Comparison of ENCODE assay signal across 1 cellular context in the genomic region with DNA sequence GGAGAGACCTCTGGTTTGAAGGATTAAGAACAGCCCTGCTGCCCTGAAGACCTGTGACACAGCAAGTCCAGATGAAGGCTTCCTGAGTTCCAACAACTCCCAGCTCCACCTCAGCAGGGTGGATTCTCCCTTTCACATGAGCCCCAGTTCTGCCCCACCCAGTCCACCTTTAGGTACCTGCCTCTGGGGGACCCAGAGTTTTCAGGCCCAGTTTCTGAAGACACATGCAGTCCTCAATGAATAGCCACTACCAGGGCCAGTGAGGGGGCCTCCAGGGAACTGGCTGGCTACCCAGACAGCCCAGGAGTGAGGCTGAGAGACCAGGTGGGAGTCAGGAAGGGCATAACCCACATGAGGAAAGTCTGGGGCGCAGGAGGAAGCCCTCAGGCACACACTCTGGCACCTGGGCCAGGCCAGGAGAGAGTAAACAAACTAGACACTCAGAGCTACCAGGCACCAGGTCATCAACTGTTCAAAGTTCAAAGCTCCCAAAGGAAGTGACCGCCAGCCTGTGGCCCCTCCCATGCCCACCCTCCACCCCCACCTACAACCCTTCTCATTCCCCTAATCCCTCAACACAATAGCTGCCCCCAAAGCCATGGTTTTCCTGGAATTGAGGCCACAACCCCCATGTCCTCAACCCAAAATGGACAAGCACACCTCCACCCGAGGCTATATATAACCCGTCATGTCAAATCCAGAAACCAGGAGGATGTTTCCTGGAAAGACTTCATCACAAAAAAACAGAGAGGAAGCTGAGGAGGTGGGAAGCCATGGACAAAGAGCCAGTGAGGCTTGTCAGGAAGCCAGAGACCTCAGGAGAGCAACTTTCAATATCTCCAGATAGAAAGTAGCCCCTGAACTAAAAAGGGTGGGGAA.
A peak's percentile ranks its signal among the peaks of the same experiment; 100 is the strongest.
TF ChIP-seq lines count a peak whose summit lies in the region.

No MANE protein-coding gene starts in this region.

TF ChIP-seq in HepG2, 621 proteins besides CTCF, POLR2A, EP300 and RAD21 (continued from another document and continues in another):
- TF ChIP-seq, protein P1, sequence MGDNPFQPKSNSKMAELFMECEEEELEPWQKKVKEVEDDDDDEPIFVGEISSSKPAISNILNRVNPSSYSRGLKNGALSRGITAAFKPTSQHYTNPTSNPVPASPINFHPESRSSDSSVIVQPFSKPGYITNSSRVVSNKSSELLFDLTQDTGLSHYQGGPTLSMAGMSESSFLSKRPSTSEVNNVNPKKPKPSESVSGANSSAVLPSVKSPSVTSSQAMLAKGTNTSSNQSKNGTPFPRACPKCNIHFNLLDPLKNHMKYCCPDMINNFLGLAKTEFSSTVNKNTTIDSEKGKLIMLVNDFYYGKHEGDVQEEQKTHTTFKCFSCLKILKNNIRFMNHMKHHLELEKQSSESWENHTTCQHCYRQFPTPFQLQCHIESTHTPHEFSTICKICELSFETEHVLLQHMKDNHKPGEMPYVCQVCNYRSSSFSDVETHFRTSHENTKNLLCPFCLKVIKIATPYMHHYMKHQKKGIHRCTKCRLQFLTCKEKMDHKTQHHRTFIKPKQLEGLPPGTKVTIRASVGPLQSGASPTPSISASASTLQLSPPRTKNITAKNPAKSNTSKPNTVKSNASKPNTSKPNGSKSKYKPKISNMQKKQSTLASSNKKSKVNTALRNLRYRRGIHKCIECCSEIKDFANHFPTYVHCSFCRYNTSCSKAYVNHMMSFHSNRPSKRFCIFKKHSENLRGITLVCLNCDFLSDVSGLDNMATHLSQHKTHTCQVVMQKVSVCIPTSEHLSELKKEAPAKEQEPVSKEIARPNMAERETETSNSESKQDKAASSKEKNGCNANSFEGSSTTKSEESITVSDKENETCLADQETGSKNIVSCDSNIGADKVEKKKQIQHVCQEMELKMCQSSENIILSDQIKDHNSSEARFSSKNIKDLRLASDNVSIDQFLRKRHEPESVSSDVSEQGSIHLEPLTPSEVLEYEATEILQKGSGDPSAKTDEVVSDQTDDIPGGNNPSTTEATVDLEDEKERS (CRISPR knock-in tag; IDR thresholded peaks at IDR 0.05) = no peak
- TF ChIP-seq, protein P2, sequence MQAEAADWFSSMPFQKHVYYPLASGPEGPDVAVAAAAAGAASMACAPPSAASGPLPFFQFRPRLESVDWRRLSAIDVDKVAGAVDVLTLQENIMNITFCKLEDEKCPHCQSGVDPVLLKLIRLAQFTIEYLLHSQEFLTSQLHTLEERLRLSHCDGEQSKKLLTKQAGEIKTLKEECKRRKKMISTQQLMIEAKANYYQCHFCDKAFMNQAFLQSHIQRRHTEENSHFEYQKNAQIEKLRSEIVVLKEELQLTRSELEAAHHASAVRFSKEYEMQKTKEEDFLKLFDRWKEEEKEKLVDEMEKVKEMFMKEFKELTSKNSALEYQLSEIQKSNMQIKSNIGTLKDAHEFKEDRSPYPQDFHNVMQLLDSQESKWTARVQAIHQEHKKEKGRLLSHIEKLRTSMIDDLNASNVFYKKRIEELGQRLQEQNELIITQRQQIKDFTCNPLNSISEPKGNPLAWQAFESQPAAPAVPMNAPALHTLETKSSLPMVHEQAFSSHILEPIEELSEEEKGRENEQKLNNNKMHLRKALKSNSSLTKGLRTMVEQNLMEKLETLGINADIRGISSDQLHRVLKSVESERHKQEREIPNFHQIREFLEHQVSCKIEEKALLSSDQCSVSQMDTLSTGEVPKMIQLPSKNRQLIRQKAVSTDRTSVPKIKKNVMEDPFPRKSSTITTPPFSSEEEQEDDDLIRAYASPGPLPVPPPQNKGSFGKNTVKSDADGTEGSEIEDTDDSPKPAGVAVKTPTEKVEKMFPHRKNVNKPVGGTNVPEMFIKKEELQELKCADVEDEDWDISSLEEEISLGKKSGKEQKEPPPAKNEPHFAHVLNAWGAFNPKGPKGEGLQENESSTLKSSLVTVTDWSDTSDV (CRISPR knock-in tag; IDR thresholded peaks at IDR 0.05) = no peak
- TF ChIP-seq POLR2AphosphoS5 (IDR thresholded peaks at IDR 0.05; ENCODE audit: low read depth, low read length) = peak; percentile 68
- TF ChIP-seq ZFYVE20 (CRISPR knock-in tag; IDR thresholded peaks at IDR 0.05; ENCODE audit: borderline replicate concordance, low read depth) = no peak
- no peak for TF ChIP-seq NBN (conservative IDR thresholded peaks at IDR 0.05)
- no peak for TF ChIP-seq ZKSCAN5 (CRISPR knock-in tag; IDR thresholded peaks at IDR 0.05)
- TF ChIP-seq, protein P3, sequence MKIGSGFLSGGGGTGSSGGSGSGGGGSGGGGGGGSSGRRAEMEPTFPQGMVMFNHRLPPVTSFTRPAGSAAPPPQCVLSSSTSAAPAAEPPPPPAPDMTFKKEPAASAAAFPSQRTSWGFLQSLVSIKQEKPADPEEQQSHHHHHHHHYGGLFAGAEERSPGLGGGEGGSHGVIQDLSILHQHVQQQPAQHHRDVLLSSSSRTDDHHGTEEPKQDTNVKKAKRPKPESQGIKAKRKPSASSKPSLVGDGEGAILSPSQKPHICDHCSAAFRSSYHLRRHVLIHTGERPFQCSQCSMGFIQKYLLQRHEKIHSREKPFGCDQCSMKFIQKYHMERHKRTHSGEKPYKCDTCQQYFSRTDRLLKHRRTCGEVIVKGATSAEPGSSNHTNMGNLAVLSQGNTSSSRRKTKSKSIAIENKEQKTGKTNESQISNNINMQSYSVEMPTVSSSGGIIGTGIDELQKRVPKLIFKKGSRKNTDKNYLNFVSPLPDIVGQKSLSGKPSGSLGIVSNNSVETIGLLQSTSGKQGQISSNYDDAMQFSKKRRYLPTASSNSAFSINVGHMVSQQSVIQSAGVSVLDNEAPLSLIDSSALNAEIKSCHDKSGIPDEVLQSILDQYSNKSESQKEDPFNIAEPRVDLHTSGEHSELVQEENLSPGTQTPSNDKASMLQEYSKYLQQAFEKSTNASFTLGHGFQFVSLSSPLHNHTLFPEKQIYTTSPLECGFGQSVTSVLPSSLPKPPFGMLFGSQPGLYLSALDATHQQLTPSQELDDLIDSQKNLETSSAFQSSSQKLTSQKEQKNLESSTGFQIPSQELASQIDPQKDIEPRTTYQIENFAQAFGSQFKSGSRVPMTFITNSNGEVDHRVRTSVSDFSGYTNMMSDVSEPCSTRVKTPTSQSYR (CRISPR knock-in tag; IDR thresholded peaks at IDR 0.05; ENCODE audit: borderline replicate concordance) = peak; percentile 72
- no peak for TF ChIP-seq ZNF256 (CRISPR knock-in tag; conservative IDR thresholded peaks at IDR 0.05)
- 0 out of 2 replicates have a peak, but pooled peaks have one; percentile 18 for TF ChIP-seq ZNF329 (CRISPR knock-in tag; IDR thresholded peaks at IDR 0.05; ENCODE audit: low read depth)
- no peak for TF ChIP-seq POLR2AphosphoS2 (IDR thresholded peaks at IDR 0.05; ENCODE audit: low read depth, low read length)
- TF ChIP-seq ATF7-NPFF (CRISPR knock-in tag; IDR thresholded peaks at IDR 0.05; ENCODE audit: low read depth) = peak; percentile 64; the same call in 1 of the 2 replicates
- TF ChIP-seq GABPB1 (CRISPR knock-in tag; IDR thresholded peaks at IDR 0.05) = peak; percentile 55; the same call in 1 of the 2 replicates
- TF ChIP-seq ZFP36 (IDR thresholded peaks at IDR 0.05; ENCODE audit: borderline replicate concordance, low read depth, low read length, partially characterized antibody) = no peak
- no peak for TF ChIP-seq MZF1 (CRISPR knock-in tag; IDR thresholded peaks at IDR 0.05; ENCODE audit: borderline replicate concordance)
- TF ChIP-seq HNRNPK (IDR thresholded peaks at IDR 0.05; ENCODE audit: low read depth, low read length, poor library complexity, severe bottlenecking) = peak; percentile 73
- TF ChIP-seq, protein P4, sequence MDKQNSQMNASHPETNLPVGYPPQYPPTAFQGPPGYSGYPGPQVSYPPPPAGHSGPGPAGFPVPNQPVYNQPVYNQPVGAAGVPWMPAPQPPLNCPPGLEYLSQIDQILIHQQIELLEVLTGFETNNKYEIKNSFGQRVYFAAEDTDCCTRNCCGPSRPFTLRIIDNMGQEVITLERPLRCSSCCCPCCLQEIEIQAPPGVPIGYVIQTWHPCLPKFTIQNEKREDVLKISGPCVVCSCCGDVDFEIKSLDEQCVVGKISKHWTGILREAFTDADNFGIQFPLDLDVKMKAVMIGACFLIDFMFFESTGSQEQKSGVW (CRISPR knock-in tag; IDR thresholded peaks at IDR 0.05; ENCODE audit: borderline replicate concordance) = no peak
- no peak; the same call in 1 of the 2 replicates for TF ChIP-seq PHF8 (CRISPR knock-in tag; IDR thresholded peaks at IDR 0.05)
- TF ChIP-seq ZNF253 (CRISPR knock-in tag; IDR thresholded peaks at IDR 0.05; ENCODE audit: borderline replicate concordance) = no peak
- TF ChIP-seq ZC3H4 (CRISPR knock-in tag; IDR thresholded peaks at IDR 0.05; ENCODE audit: borderline replicate concordance) = no peak
- no peak for TF ChIP-seq CCAR2 (optimal IDR thresholded peaks at IDR 0.05; ENCODE audit: low read depth, low read length)
- TF ChIP-seq, protein P5, sequence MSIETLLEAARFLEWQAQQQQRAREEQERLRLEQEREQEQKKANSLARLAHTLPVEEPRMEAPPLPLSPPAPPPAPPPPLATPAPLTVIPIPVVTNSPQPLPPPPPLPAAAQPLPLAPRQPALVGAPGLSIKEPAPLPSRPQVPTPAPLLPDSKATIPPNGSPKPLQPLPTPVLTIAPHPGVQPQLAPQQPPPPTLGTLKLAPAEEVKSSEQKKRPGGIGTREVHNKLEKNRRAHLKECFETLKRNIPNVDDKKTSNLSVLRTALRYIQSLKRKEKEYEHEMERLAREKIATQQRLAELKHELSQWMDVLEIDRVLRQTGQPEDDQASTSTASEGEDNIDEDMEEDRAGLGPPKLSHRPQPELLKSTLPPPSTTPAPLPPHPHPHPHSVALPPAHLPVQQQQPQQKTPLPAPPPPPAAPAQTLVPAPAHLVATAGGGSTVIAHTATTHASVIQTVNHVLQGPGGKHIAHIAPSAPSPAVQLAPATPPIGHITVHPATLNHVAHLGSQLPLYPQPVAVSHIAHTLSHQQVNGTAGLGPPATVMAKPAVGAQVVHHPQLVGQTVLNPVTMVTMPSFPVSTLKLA (IDR thresholded peaks at IDR 0.05) = no peak
- TF ChIP-seq SRSF9 (IDR thresholded peaks at IDR 0.05; ENCODE audit: borderline replicate concordance, insufficient read depth, low read depth, low read length, poor library complexity, severe bottlenecking) = no peak
- no peak for TF ChIP-seq ZNF225 (CRISPR knock-in tag; IDR thresholded peaks at IDR 0.05)
- no peak for TF ChIP-seq ZNF337 (CRISPR knock-in tag; IDR thresholded peaks at IDR 0.05; ENCODE audit: borderline replicate concordance, low read depth)
- no peak for TF ChIP-seq ZNF468 (CRISPR knock-in tag; IDR thresholded peaks at IDR 0.05)
- TF ChIP-seq ZNF17 (CRISPR knock-in tag; IDR thresholded peaks at IDR 0.05) = no peak
- 0 out of 2 replicates have a peak, but pooled peaks have one; percentile 11 for TF ChIP-seq HOXA3 (CRISPR knock-in tag; IDR thresholded peaks at IDR 0.05)
- TF ChIP-seq ZNF207 (IDR thresholded peaks at IDR 0.05; ENCODE audit: borderline replicate concordance) = no peak
- TF ChIP-seq NAIF1 (CRISPR knock-in tag; IDR thresholded peaks at IDR 0.05; ENCODE audit: borderline replicate concordance) = no peak
- 0 out of 2 replicates have a peak, but pooled peaks have one; percentile 22 for TF ChIP-seq ZZZ3 (CRISPR knock-in tag; IDR thresholded peaks at IDR 0.05; ENCODE audit: borderline replicate concordance)
- TF ChIP-seq ZNF160 (CRISPR knock-in tag; IDR thresholded peaks at IDR 0.05) = no peak
- TF ChIP-seq NR2F1 (CRISPR knock-in tag; IDR thresholded peaks at IDR 0.05) = peak in 1 of 2 experiments; percentile 71; a peak in 2 of 4 replicates
- no peak; the same call in 1 of the 2 replicates for TF ChIP-seq ZNF546 (CRISPR knock-in tag; conservative IDR thresholded peaks at IDR 0.05)
- TF ChIP-seq GLI4 (CRISPR knock-in tag; IDR thresholded peaks at IDR 0.05; ENCODE audit: borderline replicate concordance) = no peak
- no peak for TF ChIP-seq BORCS8-MEF2B (CRISPR knock-in tag; IDR thresholded peaks at IDR 0.05)
- TF ChIP-seq ZNF607 (CRISPR knock-in tag; IDR thresholded peaks at IDR 0.05; ENCODE audit: borderline replicate concordance) = no peak
- TF ChIP-seq, protein P6, sequence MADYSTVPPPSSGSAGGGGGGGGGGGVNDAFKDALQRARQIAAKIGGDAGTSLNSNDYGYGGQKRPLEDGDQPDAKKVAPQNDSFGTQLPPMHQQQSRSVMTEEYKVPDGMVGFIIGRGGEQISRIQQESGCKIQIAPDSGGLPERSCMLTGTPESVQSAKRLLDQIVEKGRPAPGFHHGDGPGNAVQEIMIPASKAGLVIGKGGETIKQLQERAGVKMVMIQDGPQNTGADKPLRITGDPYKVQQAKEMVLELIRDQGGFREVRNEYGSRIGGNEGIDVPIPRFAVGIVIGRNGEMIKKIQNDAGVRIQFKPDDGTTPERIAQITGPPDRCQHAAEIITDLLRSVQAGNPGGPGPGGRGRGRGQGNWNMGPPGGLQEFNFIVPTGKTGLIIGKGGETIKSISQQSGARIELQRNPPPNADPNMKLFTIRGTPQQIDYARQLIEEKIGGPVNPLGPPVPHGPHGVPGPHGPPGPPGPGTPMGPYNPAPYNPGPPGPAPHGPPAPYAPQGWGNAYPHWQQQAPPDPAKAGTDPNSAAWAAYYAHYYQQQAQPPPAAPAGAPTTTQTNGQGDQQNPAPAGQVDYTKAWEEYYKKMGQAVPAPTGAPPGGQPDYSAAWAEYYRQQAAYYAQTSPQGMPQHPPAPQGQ (CRISPR knock-in tag; IDR thresholded peaks at IDR 0.05; ENCODE audit: borderline replicate concordance) = no peak
- no peak for TF ChIP-seq ZNF549 (CRISPR knock-in tag; IDR thresholded peaks at IDR 0.05)
- no peak; the same call in 1 of the 2 replicates for TF ChIP-seq HMG20A (CRISPR knock-in tag; IDR thresholded peaks at IDR 0.05; ENCODE audit: borderline replicate concordance)
